Comparison of ENCODE assay signal across 32 cellular contexts in genomic region chr14:52298795-52299194, GRCh38. TPM values are rescaled to one million over a fixed set of nuclear protein-coding genes. Genes with fewer than 3 reads are reported as not detected.
"Had no signal": no experiment of that assay in that cellular context is flagged by ENCODE, and none has a peak within 500 bp of the region (broad histone marks: within the 10 kb centered on the region; RNA-seq: fewer than 3 reads in every experiment).

No MANE protein-coding gene starts in this region.

- H3K27ac ChIP-seq: neural progenitor cell, ovary, parathyroid adenoma, psoas muscle, right lobe of liver, skin epidermis, spleen, stomach, thoracic aorta, thyroid gland, tibial nerve, upper lobe of left lung, vagina had no signal

- H3K4me1 Mint-ChIP-seq: nephron; neural progenitor cell; stimulated activated naive B cell treated with anti-CD40 and anti-IgM and Interleukin-4, amounts not matched to agents 10 μg/mL and 1 μg/mL and 100 μg/mL, for 72 hours had no signal

- H3K9me3 ChIP-seq: ovary, psoas muscle, right lobe of liver, spleen, stomach, thoracic aorta, thyroid gland, tibial nerve, upper lobe of left lung, vagina had no signal

- H3K36me3 ChIP-seq: neural progenitor cell, ovary, right lobe of liver, spleen, stomach, thoracic aorta, thyroid gland, tibial nerve, upper lobe of left lung, vagina had no signal

- ATAC-seq: naive thymus-derived CD4-positive, alpha-beta T cell; psoas muscle; right cardiac atrium; right lobe of liver; stimulated activated naive B cell treated with anti-CD40 and anti-IgM and Interleukin-4, amounts not matched to agents 10 μg/mL and 1 μg/mL and 100 μg/mL, for 72 hours had no signal

- H3K9ac ChIP-seq: neural progenitor cell, parathyroid adenoma had no signal

- H3K4me3 Mint-ChIP-seq: nephron; neural progenitor cell; stimulated activated naive B cell treated with anti-CD40 and anti-IgM and Interleukin-4, amounts not matched to agents 10 μg/mL and 1 μg/mL and 100 μg/mL, for 72 hours; stimulated activated naive CD8-positive, alpha-beta T cell treated with anti-CD3 and anti-CD28 coated beads, Interleukin-15, Interleukin-2, amounts not matched to agents 100 ng/mL and 50 ng/mL, for 24 hours had no signal

- H3K4me1 ChIP-seq: neural progenitor cell, parathyroid adenoma, psoas muscle, right lobe of liver, thyroid gland, tibial nerve, upper lobe of left lung, vagina had no signal

- FAIRE-seq: urothelium cell line had no signal

- H3K27me3 ChIP-seq: neural progenitor cell, ovary, right lobe of liver, spleen, stomach, thyroid gland, tibial nerve, upper lobe of left lung, vagina had no signal

- H3K36me3 Mint-ChIP-seq: neural progenitor cell; stimulated activated naive B cell treated with anti-CD40 and anti-IgM and Interleukin-4, amounts not matched to agents 10 μg/mL and 1 μg/mL and 100 μg/mL, for 72 hours had no signal

- H3K9me3 Mint-ChIP-seq: naive thymus-derived CD4-positive, alpha-beta T cell; nephron; neural progenitor cell; stimulated activated naive B cell treated with anti-CD40 and anti-IgM and Interleukin-4, amounts not matched to agents 10 μg/mL and 1 μg/mL and 100 μg/mL, for 72 hours; stimulated activated naive CD8-positive, alpha-beta T cell treated with anti-CD3 and anti-CD28 coated beads, Interleukin-15, Interleukin-2, amounts not matched to agents 100 ng/mL and 50 ng/mL, for 24 hours had no signal

- H3K27ac Mint-ChIP-seq: nephron; neural progenitor cell; progenitor cell of endocrine pancreas; stimulated activated naive B cell treated with anti-CD40 and anti-IgM and Interleukin-4, amounts not matched to agents 10 μg/mL and 1 μg/mL and 100 μg/mL, for 72 hours; stimulated activated naive CD8-positive, alpha-beta T cell treated with anti-CD3 and anti-CD28 coated beads, Interleukin-15, Interleukin-2, amounts not matched to agents 100 ng/mL and 50 ng/mL, for 24 hours had no signal

- H3K4me3 ChIP-seq: neural progenitor cell, ovary, psoas muscle, right lobe of liver, skin epidermis, smooth muscle cell, spleen, stomach, thoracic aorta, thyroid gland, tibial nerve, upper lobe of left lung, vagina had no signal

- H3K27me3 Mint-ChIP-seq: stimulated activated naive CD8-positive, alpha-beta T cell treated with anti-CD3 and anti-CD28 coated beads, Interleukin-15, Interleukin-2, amounts not matched to agents 100 ng/mL and 50 ng/mL, for 24 hours had no signal

- DNase-seq: naive thymus-derived CD4-positive, alpha-beta T cell; occipital lobe; ovary; psoas muscle; right cardiac atrium; right lobe of liver; spleen; stimulated activated CD4-positive, alpha-beta T cell treated with anti-CD3 and anti-CD28 coated beads, Interleukin-12 subunit alpha, Interleukin-12 subunit beta, amount 100 ng/mL, for 4 hours; stimulated activated CD4-positive, alpha-beta T cell treated with anti-CD3 and anti-CD28 coated beads, Interleukin-1b, Interleukin-23, amount 100 ng/mL, for 48 hours; stimulated activated CD4-positive, alpha-beta T cell treated with anti-CD3 and anti-CD28 coated beads, Interleukin-4, amount 100 ng/mL, for 1 hour; stimulated activated CD4-positive, alpha-beta T cell treated with anti-CD3 and anti-CD28 coated beads, Interleukin-4, amount 100 ng/mL, for 4 hours; stimulated activated CD8-positive, alpha-beta memory T cell treated with anti-CD3 and anti-CD28 coated beads, Interleukin-4, amount 100 ng/mL, for 48 hours; stimulated activated naive B cell treated with anti-CD40 and anti-IgM and Interleukin-4, amounts not matched to agents 10 μg/mL and 1 μg/mL and 100 μg/mL, for 72 hours; stimulated activated naive CD4-positive, alpha-beta T cell treated with Interleukin-2 at 50 U/mL for 16 hours; stomach; thyroid gland; trophoblast cell had no signal

RNA-seq across cellular contexts. Expression of gene PTGER2, which starts 15.3 kb away (rescaled TPM):
- total RNA-seq: occipital lobe, temporal lobe had no signal
- polyA plus RNA-seq: neural cell had no signal

RNA-seq across cellular contexts. Expression of gene PTGDR, which starts 31.3 kb away (rescaled TPM):
- total RNA-seq: progenitor cell of endocrine pancreas, renal cortical epithelial cell, smooth muscle cell had no signal
- polyA plus RNA-seq: smooth muscle cell, stomach had no signal
